1 cellular context compared by ENCODE assay signal in genomic region chr12:57641699-57642442, GRCh38.
TF ChIP-seq lines count a peak whose summit lies in the region.

No MANE protein-coding gene starts in this region.

TF ChIP-seq in GM12878, 131 proteins besides CTCF, POLR2A, EP300 and RAD21:
- no peak for TF ChIP-seq BRCA1 (IDR thresholded peaks at IDR 0.05; ENCODE audit: low read depth, low read length)
- no peak for TF ChIP-seq SMAD1 (IDR thresholded peaks at IDR 0.05; ENCODE audit: low read depth, partially characterized antibody)
- no peak for TF ChIP-seq JUNB (IDR thresholded peaks at IDR 0.05)
- TF ChIP-seq MTA3 (IDR thresholded peaks at IDR 0.05; ENCODE audit: borderline replicate concordance, low read length), result no peak
- no peak for TF ChIP-seq DPF2 (IDR thresholded peaks at IDR 0.05)
- no peak for TF ChIP-seq E2F4 (IDR thresholded peaks at IDR 0.05; ENCODE audit: low read depth, low read length)
- TF ChIP-seq NFIC (IDR thresholded peaks at IDR 0.05; ENCODE audit: low read depth, low read length), result no peak
- no peak for TF ChIP-seq SUPT20H (IDR thresholded peaks at IDR 0.05; ENCODE audit: borderline replicate concordance, control insufficient read depth, low read depth, low read length)
- no peak for TF ChIP-seq LARP7 (IDR thresholded peaks at IDR 0.05)
- no peak for TF ChIP-seq JUND (IDR thresholded peaks at IDR 0.05; ENCODE audit: low read depth, low read length)
- no peak for TF ChIP-seq BACH1 (IDR thresholded peaks at IDR 0.05; ENCODE audit: borderline replicate concordance)
- TF ChIP-seq PBX3 (IDR thresholded peaks at IDR 0.05; ENCODE audit: insufficient replicate concordance, low read depth, low read length), result no peak
- TF ChIP-seq CHD1 (IDR thresholded peaks at IDR 0.05; ENCODE audit: low read depth, low read length), result no peak
- no peak for TF ChIP-seq GATAD2B (conservative IDR thresholded peaks at IDR 0.05; ENCODE audit: low read depth)
